In the genomic region with DNA sequence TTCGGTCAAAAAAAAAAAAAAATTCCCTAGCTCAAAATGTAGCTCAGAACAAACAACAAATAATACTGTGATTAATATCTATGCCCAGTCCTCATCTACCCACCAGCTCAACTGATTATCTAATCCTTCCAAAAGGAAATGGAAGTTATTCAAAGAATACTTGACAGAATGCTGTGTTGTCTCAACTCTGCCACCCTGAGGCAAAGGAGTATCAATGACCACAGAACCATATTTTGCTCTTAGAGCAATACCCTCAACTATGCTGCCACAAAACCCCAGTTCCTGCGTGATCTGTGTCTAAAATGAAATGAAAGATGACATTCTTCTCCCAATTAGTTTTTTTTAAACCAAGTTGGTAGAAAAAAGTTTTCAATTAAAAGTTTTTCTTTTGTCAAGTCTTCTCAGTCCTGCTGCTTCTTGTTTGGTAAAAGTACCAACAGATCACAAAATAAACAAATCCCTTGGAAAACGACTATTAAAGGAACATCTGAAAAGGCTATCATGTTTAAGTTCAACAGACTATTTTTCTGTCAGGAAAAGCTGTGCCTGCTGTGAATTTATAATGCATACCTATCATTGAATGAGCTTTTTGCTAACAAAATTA, we compare ENCODE assay signal across 8 cellular contexts. TPM values are rescaled to one million over a fixed set of nuclear protein-coding genes. Genes with fewer than 3 reads are reported as not detected.
A peak's percentile ranks its signal among the peaks of the same experiment; 100 is the strongest.
DNase-seq lines count a peak whose midpoint lies in the region; ATAC-seq and TF ChIP-seq lines count a peak whose summit lies in the region.

No MANE protein-coding gene starts in this region.

- intact Hi-C loops in upper lobe of right lung (cut with DNase I) = no loop called here
- intact Hi-C loops in lower leg skin (cut with DNase I; ENCODE audit: low total_unique reads) = no loop called here

- peaks cover 47% of the 10 kb centered on the region for H3K4me1 ChIP-seq in adipocyte (ENCODE audit: control insufficient read depth, insufficient read depth, low read length)
- H3K4me1 ChIP-seq in upper lobe of right lung = peaks cover 18% of the 10 kb centered on the region

- TF ChIP-seq POLR2A in NB4 (IDR thresholded peaks at IDR 0.05; ENCODE audit: extremely low read depth, insufficient read length) (no peak), lower leg skin (IDR thresholded peaks at IDR 0.05) (no peak)

- H3K9ac ChIP-seq in adipocyte (ENCODE audit: low read length) = peak overlapping the region; percentile 85

- H3K27me3 ChIP-seq in adipocyte (replicated peaks; ENCODE audit: control insufficient read depth, insufficient read depth, low read length) = no peaks in the 10 kb centered on the region
- no peaks in the 10 kb centered on the region for H3K27me3 ChIP-seq in upper lobe of right lung

- DNase-seq in activated T-cell treated with anti-CD3 and anti-CD28 coated beads, Interleukin-2, amount 50 U/mL, for 72 hours = no peak
- no peak for DNase-seq in activated T-cell treated with anti-CD3 and anti-CD28 coated beads, Interleukin-2, amount 50 U/mL, for 1 hour
- peak; percentile 70 for DNase-seq in NB4 (ENCODE audit: low read depth)
- peak; percentile 80 for DNase-seq in adipocyte (ENCODE audit: low read depth)
- peak; percentile 53 to 63 (median 63) for DNase-seq in immature natural killer cell
- DNase-seq in upper lobe of right lung = no peak
- no peak for DNase-seq in NCI-H510A treated with DMSO at 0.1 percent for 48 hours (lab: John Stamatoyannopoulos, UW)
- no peak for DNase-seq in lower leg skin (ENCODE audit: low spot score in 2 of 2)

- H3K27me3 Mint-ChIP-seq in activated T-cell treated with anti-CD3 and anti-CD28 coated beads, Interleukin-2, amount 50 U/mL, for 72 hours (ENCODE audit: low read depth) = no peaks in the 10 kb centered on the region
- H3K27me3 Mint-ChIP-seq in immature natural killer cell (ENCODE audit: low read depth in 3 of 3) = peaks cover 5 to 8% (median 8%) of the 10 kb centered on the region in 3 donors

- H3K36me3 ChIP-seq in adipocyte (ENCODE audit: control insufficient read depth, insufficient read depth, low read length, severe bottlenecking) = peaks cover 79% of the 10 kb centered on the region
- H3K36me3 ChIP-seq in upper lobe of right lung = peaks cover 99% of the 10 kb centered on the region

- no peak overlapping the region for H3K4me3 ChIP-seq in NB4 (ENCODE audit: low read depth, low read length)
- no peak overlapping the region for H3K4me3 ChIP-seq in adipocyte (ENCODE audit: low read length)
- H3K4me3 ChIP-seq in upper lobe of right lung = no peak overlapping the region
- no peak overlapping the region for H3K4me3 ChIP-seq in lower leg skin (ENCODE audit: low read depth, poor library complexity, severe bottlenecking)

- H3K27ac ChIP-seq in upper lobe of right lung = no peak overlapping the region

- peaks cover 14% of the 10 kb centered on the region for H3K4me1 Mint-ChIP-seq in activated T-cell treated with anti-CD3 and anti-CD28 coated beads, Interleukin-2, amount 50 U/mL, for 72 hours (ENCODE audit: low read depth)
- peaks cover 54 to 62% of the 10 kb centered on the region in 2 donors for H3K4me1 Mint-ChIP-seq in immature natural killer cell

- ATAC-seq in activated T-cell treated with anti-CD3 and anti-CD28 coated beads, Interleukin-2, amount 50 U/mL, for 72 hours (replicated peaks in 1 of 2) = peak in 1 of 2 donors; percentile 57
- peak; percentile 72 for ATAC-seq in upper lobe of right lung

- H3K36me3 Mint-ChIP-seq in activated T-cell treated with anti-CD3 and anti-CD28 coated beads, Interleukin-2, amount 50 U/mL, for 72 hours (ENCODE audit: insufficient read depth in 2 of 2) = peaks cover 4 to 25% of the 10 kb centered on the region in 2 donors
- peaks cover 25 to 56% (median 31%) of the 10 kb centered on the region in 3 donors for H3K36me3 Mint-ChIP-seq in immature natural killer cell

- H3K9me3 Mint-ChIP-seq in activated T-cell treated with anti-CD3 and anti-CD28 coated beads, Interleukin-2, amount 50 U/mL, for 72 hours = no peaks in the 10 kb centered on the region
- no peaks in the 10 kb centered on the region for H3K9me3 Mint-ChIP-seq in immature natural killer cell

- TF ChIP-seq CTCF in NB4 (IDR thresholded peaks at IDR 0.05; ENCODE audit: low read depth, low read length) = peak; percentile 59
- TF ChIP-seq CTCF in upper lobe of right lung (IDR thresholded peaks at IDR 0.05) = peak; percentile 44
- TF ChIP-seq CTCF in lower leg skin (IDR thresholded peaks at IDR 0.05) = no peak

- WGBS in lower leg skin, 2 donors = 58 to 65% methylated on average over 3 of the region's 3 CpGs

- H3K27ac Mint-ChIP-seq in activated T-cell treated with anti-CD3 and anti-CD28 coated beads, Interleukin-2, amount 50 U/mL, for 72 hours = peak overlapping the region; percentile 9
- peak overlapping the region; percentile 69 to 98 (median 92) for H3K27ac Mint-ChIP-seq in immature natural killer cell

- H3K4me3 Mint-ChIP-seq in activated T-cell treated with anti-CD3 and anti-CD28 coated beads, Interleukin-2, amount 50 U/mL, for 72 hours = no peak overlapping the region
- peak overlapping the region; percentile 65 to 84 (median 76) for H3K4me3 Mint-ChIP-seq in immature natural killer cell

- no peaks in the 10 kb centered on the region for H3K9me3 ChIP-seq in adipocyte (ENCODE audit: control insufficient read depth, low read length)
- H3K9me3 ChIP-seq in upper lobe of right lung = no peaks in the 10 kb centered on the region

RNA-seq across cellular contexts. Expression of gene RBM28, which starts 21.6 kb away (rescaled TPM):
- total RNA-seq in activated T-cell treated with anti-CD3 and anti-CD28 coated beads, Interleukin-2, amount 50 U/mL, for 72 hours = 10 to 100 TPM; 38.9 to 52.3 TPM
- 10 to 100 TPM in 1 of 3 donors, 1 to 10 TPM in 2; 3.0 to 14.1 (median 7.5) TPM for polyA plus RNA-seq in immature natural killer cell
- total RNA-seq in upper lobe of right lung = 28.3 TPM
- total RNA-seq in lower leg skin = 10 to 100 TPM; 15.4 to 42.7 (median 19.1) TPM

RNA-seq across cellular contexts. Expression of gene PRRT4, which starts 39.3 kb away (rescaled TPM):
- total RNA-seq in activated T-cell treated with anti-CD3 and anti-CD28 coated beads, Interleukin-2, amount 50 U/mL, for 72 hours = under 1 TPM; 0.14 to 0.70 TPM
- under 1 TPM in 1 of 3 donors, not detected in 2; 0.08 TPM for polyA plus RNA-seq in immature natural killer cell
- 0.26 TPM for total RNA-seq in upper lobe of right lung
- 1 to 10 TPM; 1.3 to 4.5 (median 1.9) TPM for total RNA-seq in lower leg skin

Comparison
In these comparisons a context has a peak if more than half of its experiments do, and no peak if none do; other contexts are left out.
1. DNase-seq: peak in NB4 (single experiment), adipocyte (single experiment) and immature natural killer cell (3 of 3); none in activated T-cell treated with anti-CD3 and anti-CD28 coated beads, Interleukin-2, amount 50 U/mL, for 72 hours (0 of 2), activated T-cell treated with anti-CD3 and anti-CD28 coated beads, Interleukin-2, amount 50 U/mL, for 1 hour (single experiment), upper lobe of right lung (single experiment), NCI-H510A treated with DMSO at 0.1 percent for 48 hours (single experiment) and lower leg skin (0 of 2).
2. H3K4me3 Mint-ChIP-seq: peak in immature natural killer cell (5 of 5); none in activated T-cell treated with anti-CD3 and anti-CD28 coated beads, Interleukin-2, amount 50 U/mL, for 72 hours (0 of 2).
3. CTCF ChIP-seq: peak in NB4 (single experiment) and upper lobe of right lung (single experiment); none in lower leg skin (0 of 3).